ENCODE assay signal across 11 cellular contexts in the genomic region with DNA sequence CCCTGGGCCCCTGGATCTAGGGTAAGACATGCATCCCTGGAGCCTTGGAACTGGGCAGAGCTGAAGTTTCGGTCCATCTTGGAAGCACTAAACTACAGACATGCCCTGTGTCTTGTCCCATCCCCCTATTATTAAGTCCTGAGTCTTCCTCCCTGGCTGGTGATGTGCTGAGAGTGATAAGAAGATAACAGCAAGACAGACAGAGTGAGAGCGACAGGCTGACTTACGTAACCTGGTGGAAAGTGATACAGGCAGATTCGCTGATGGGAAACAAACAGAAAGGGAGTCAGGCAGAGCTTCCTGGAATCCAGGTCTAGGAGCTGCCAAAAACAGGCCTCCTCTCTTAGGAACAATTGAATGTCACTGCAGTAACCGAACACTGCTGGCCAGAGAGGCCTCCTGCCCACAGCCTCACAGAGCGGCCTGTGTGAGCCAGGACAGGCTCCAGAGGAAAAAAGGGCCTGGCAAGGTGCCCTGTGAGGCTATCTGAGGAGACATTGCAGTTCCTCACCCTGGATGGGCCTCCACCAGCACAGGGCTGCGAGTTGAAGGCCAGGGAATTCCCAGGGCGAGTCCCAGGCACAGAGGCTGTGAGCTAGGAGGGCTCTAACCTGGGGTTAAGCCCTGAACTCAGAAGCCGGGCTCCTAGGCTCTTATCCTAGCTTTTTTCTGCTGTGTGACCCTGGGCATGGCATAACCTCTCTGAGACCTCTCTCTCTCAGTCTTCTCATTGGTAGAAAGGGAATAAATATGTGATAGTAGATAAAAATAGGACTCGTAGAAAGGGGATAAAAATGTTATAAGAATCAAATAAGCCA. TPM values are rescaled to one million over a fixed set of nuclear protein-coding genes. Genes with fewer than 3 reads are reported as not detected.
DNase-seq lines count a peak whose midpoint lies in the region; ATAC-seq and TF ChIP-seq lines count a peak whose summit lies in the region.
"Had no signal": no experiment of that assay in that cellular context is flagged by ENCODE, and none has a peak within 500 bp of the region (broad histone marks: within the 10 kb centered on the region; RNA-seq: fewer than 3 reads in every experiment).

No MANE protein-coding gene starts in this region.

- peaks cover 19% of the 10 kb centered on the region for H3K4me1 Mint-ChIP-seq in nephron
- peaks cover 14% of the 10 kb centered on the region for H3K4me1 Mint-ChIP-seq in activated CD8-positive, alpha-beta memory T cell treated with anti-CD3 and anti-CD28 coated beads, Interleukin-2, amount 10 ng/mL, durations not matched to agents 7 days and 5 days

- H3K4me3 ChIP-seq in ACC112 (ENCODE audit: low read depth, low read length) (no peak overlapping the region), Peyer's patch (no peak overlapping the region), fibroblast of lung (replicated peaks in 1 of 4; ENCODE audit: control extremely low read depth in 1 of 4, insufficient read depth in 1 of 4, low read depth in 3 of 4, low read length in 4 of 4) (no peak overlapping the region)

- H3K36me3 ChIP-seq in ACC112 (ENCODE audit: insufficient read depth, low read length) (no peaks in the 10 kb centered on the region), Peyer's patch (no peaks in the 10 kb centered on the region), fibroblast of lung (ENCODE audit: control insufficient read depth, insufficient read depth, low read length) (no peaks in the 10 kb centered on the region)

- H3K4me3 Mint-ChIP-seq in nephron = no peak overlapping the region
- H3K4me3 Mint-ChIP-seq in activated CD8-positive, alpha-beta memory T cell treated with anti-CD3 and anti-CD28 coated beads, Interleukin-2, amount 10 ng/mL, durations not matched to agents 7 days and 5 days = no peak overlapping the region

- H3K4me2 ChIP-seq in fibroblast of lung (ENCODE audit: extremely low read depth, insufficient read depth, low read length) = peak overlapping the region; percentile 59

- H2AFZ ChIP-seq in ACC112 (ENCODE audit: low read length, unreplicated experiment) (peak overlapping the region; percentile 76), fibroblast of lung (ENCODE audit: low read length) (peak overlapping the region; percentile 44)

- H3K27ac Mint-ChIP-seq in nephron = peak overlapping the region in 2 of 3 experiments; percentile 83 to 91
- no peak overlapping the region for H3K27ac Mint-ChIP-seq in activated CD8-positive, alpha-beta memory T cell treated with anti-CD3 and anti-CD28 coated beads, Interleukin-2, amount 10 ng/mL, durations not matched to agents 7 days and 5 days

- H3K36me3 Mint-ChIP-seq in nephron (ENCODE audit: low read depth) = no peaks in the 10 kb centered on the region
- H3K36me3 Mint-ChIP-seq in activated CD8-positive, alpha-beta memory T cell treated with anti-CD3 and anti-CD28 coated beads, Interleukin-2, amount 10 ng/mL, durations not matched to agents 7 days and 5 days = no peaks in the 10 kb centered on the region

- H3K4me1 ChIP-seq in ACC112 (ENCODE audit: control insufficient read depth, insufficient read depth, low read length, unreplicated experiment) (peaks cover 11% of the 10 kb centered on the region), Peyer's patch (peaks cover 0 to 6% (median 5%) of the 10 kb centered on the region in 4 donors), fibroblast of lung (ENCODE audit: control insufficient read depth, extremely low read depth, insufficient read depth, low read length) (peaks cover 2% of the 10 kb centered on the region)

- no peaks in the 10 kb centered on the region for H4K20me1 ChIP-seq in fibroblast of lung (ENCODE audit: control insufficient read depth, extremely low read depth, insufficient read depth, low read length)

- CTCF ChIA-PET in activated CD8-positive, alpha-beta memory T cell treated with anti-CD3 and anti-CD28 coated beads, Interleukin-2, amount 10 ng/mL, durations not matched to agents 7 days and 5 days (lab: Charles Lee) = no interaction called here

- H3K9me3 ChIP-seq in Peyer's patch (no peaks in the 10 kb centered on the region), fibroblast of lung (ENCODE audit: control insufficient read depth, insufficient read depth, low read depth, low read length) (no peaks in the 10 kb centered on the region)

- H3K27ac ChIP-seq in ACC112 (ENCODE audit: low read depth, low read length) (peak overlapping the region; percentile 4; the same call in 1 of the 2 replicates), Peyer's patch (peak overlapping the region; percentile 8 to 79 (median 38)), fibroblast of lung (ENCODE audit: insufficient read depth, low read length) (no peak overlapping the region)

- no peaks in the 10 kb centered on the region for H3K9me3 Mint-ChIP-seq in nephron
- H3K9me3 Mint-ChIP-seq in activated CD8-positive, alpha-beta memory T cell treated with anti-CD3 and anti-CD28 coated beads, Interleukin-2, amount 10 ng/mL, durations not matched to agents 7 days and 5 days (ENCODE audit: low read depth) = no peaks in the 10 kb centered on the region

- H3K27me3 ChIP-seq in ACC112 (ENCODE audit: insufficient read depth, low read length) (no peaks in the 10 kb centered on the region), Peyer's patch (no peaks in the 10 kb centered on the region), fibroblast of lung (ENCODE audit: control insufficient read depth, insufficient read depth, low read length) (peaks cover 4% of the 10 kb centered on the region)

- DNase-seq in Peyer's patch (peak; percentile 29 to 73 (median 53)), fibroblast of lung (ENCODE audit: low read depth in 2 of 2) (peak; percentile 53 to 71), NCI-H128 (lab: John Stamatoyannopoulos, UW; ENCODE audit: unreplicated experiment) (no peak), NCI-H510A (lab: John Stamatoyannopoulos, UW) (no peak)
- no peak for DNase-seq in activated CD8-positive, alpha-beta memory T cell treated with anti-CD3 and anti-CD28 coated beads, Interleukin-2, amount 10 ng/mL, durations not matched to agents 7 days and 5 days
- DNase-seq: AML-193; NCI-H69; stimulated activated CD4-positive, alpha-beta T cell treated with anti-CD3 and anti-CD28 coated beads, Interleukin-12 subunit alpha, Interleukin-12 subunit beta, amount 100 ng/mL, for 4 hours had no signal

- peaks cover 6% of the 10 kb centered on the region for H3K27me3 Mint-ChIP-seq in nephron (ENCODE audit: low read depth)
- peaks cover 13% of the 10 kb centered on the region for H3K27me3 Mint-ChIP-seq in activated CD8-positive, alpha-beta memory T cell treated with anti-CD3 and anti-CD28 coated beads, Interleukin-2, amount 10 ng/mL, durations not matched to agents 7 days and 5 days

- no peak overlapping the region for H3K9ac ChIP-seq in fibroblast of lung (ENCODE audit: insufficient read depth, low read length)

- TF ChIP-seq CTCF in Peyer's patch (IDR thresholded peaks at IDR 0.05) = no peak
- TF ChIP-seq CTCF in fibroblast of lung (conservative IDR thresholded peaks at IDR 0.05 in 1 of 2, IDR thresholded peaks at IDR 0.05 in 1 of 2; ENCODE audit: low read depth in 1 of 2, low read length in 2 of 2) = no peak
- no peak for TF ChIP-seq CTCF in nephron (IDR thresholded peaks at IDR 0.05; ENCODE audit: unreplicated experiment in 3 of 3)

- no peaks in the 10 kb centered on the region for H3K79me2 ChIP-seq in ACC112 (ENCODE audit: control insufficient read depth, insufficient read depth, low read length, unreplicated experiment)
- no peaks in the 10 kb centered on the region for H3K79me2 ChIP-seq in fibroblast of lung (ENCODE audit: control insufficient read depth, insufficient read depth, low read length)

- ATAC-seq in activated CD8-positive, alpha-beta memory T cell treated with anti-CD3 and anti-CD28 coated beads, Interleukin-2, amount 10 ng/mL, durations not matched to agents 7 days and 5 days = no peak
- ATAC-seq in GM18861 (IDR thresholded peaks at IDR 0.05; ENCODE audit: unreplicated experiment) = no peak

- TF ChIP-seq POLR2A in Peyer's patch (IDR thresholded peaks at IDR 0.05) = no peak

RNA-seq across cellular contexts. Expression of a gene that starts 34.2 kb away (rescaled TPM):
- total RNA-seq in Peyer's patch (10 to 100 TPM in 3 of 4 donors, 1 to 10 TPM in 1; 8.3 to 24.5 (median 19.3) TPM), fibroblast of lung (19.0 and 21.0 TPM in 2 replicates)
- 28.0 and 34.1 TPM in 2 replicates for polyA plus RNA-seq in fibroblast of lung
- polyA plus RNA-seq in fibroblast of lung (2012) = 15.4 and 17.2 TPM in 2 replicates
- 21.2 and 33.4 TPM in 2 replicates for polyA minus RNA-seq in fibroblast of lung (ENCODE audit: low replicate concordance)
- total RNA-seq in activated CD8-positive, alpha-beta memory T cell treated with anti-CD3 and anti-CD28 coated beads, Interleukin-2, amount 10 ng/mL, durations not matched to agents 7 days and 5 days = 10 to 100 TPM; 28.1 to 30.9 TPM

Comparison
In these comparisons a context has a peak if more than half of its experiments do, and no peak if none do; other contexts are left out.
1. DNase-seq: peak in Peyer's patch (3 of 3) and fibroblast of lung (2 of 2); none in activated CD8-positive, alpha-beta memory T cell treated with anti-CD3 and anti-CD28 coated beads, Interleukin-2, amount 10 ng/mL, durations not matched to agents 7 days and 5 days (single experiment), NCI-H128 (single experiment) and NCI-H510A (single experiment).